In genomic region chr1:24914226-24915069, GRCh38 we compare ENCODE assay signal across 12 cellular contexts. TPM values are rescaled to one million over a fixed set of nuclear protein-coding genes. Genes with fewer than 3 reads are reported as not detected.
DNase-seq lines count a peak whose midpoint lies in the region; ATAC-seq and TF ChIP-seq lines count a peak whose summit lies in the region.
"Had no signal": no experiment of that assay in that cellular context is flagged by ENCODE, and none has a peak within 500 bp of the region (broad histone marks: within the 10 kb centered on the region; RNA-seq: fewer than 3 reads in every experiment).

No MANE protein-coding gene starts in this region.

- H3K27me3 Mint-ChIP-seq in central memory CD8-positive, alpha-beta T cell: no peaks in the 10 kb centered on the region
- H3K27me3 Mint-ChIP-seq in nephron progenitor cell (ENCODE audit: low read depth, poor library complexity): peaks cover 20% of the 10 kb centered on the region

- H4K91ac ChIP-seq in IMR-90 (ENCODE audit: insufficient read depth, low read depth, low read length): no peak overlapping the region

- CTCF ChIA-PET in IMR-90 (lab: Yijun Ruan, JAX): no interaction called here

- no peak overlapping the region for H2BK120ac ChIP-seq in IMR-90 (ENCODE audit: low read depth, low read length)

- peak overlapping the region in 1 of 2 experiments; percentile 22; a peak in 1 of 4 replicates for H4K8ac ChIP-seq in IMR-90 (ENCODE audit: low read depth in 2 of 2, low read length in 2 of 2)

- dilution Hi-C loops in IMR-90 (cut with HindIII; ENCODE audit: low sequenced_read_pairs, unreplicated experiment): no loop called here

- H3K27ac ChIP-seq in BLaER1 treated with 17β-estradiol and CSF1 and Interleukin-3, amounts not matched to agents 10 nM and 100 nM: no peak overlapping the region
- H3K27ac ChIP-seq in IMR-90 (ENCODE audit: insufficient read depth, low read length) (no peak overlapping the region; the same call in 1 of the 2 replicates), body of pancreas (no peak overlapping the region)
- H3K27ac ChIP-seq: HL-60, VCaP had no signal

- H3K4me2 ChIP-seq in BLaER1 treated with 17β-estradiol and CSF1 and Interleukin-3, amounts not matched to agents 10 nM and 100 nM: peak overlapping the region in 9 of 11 experiments; percentile 26 to 70 (median 63); a peak in 15 of 22 replicates
- no peak overlapping the region for H3K4me2 ChIP-seq in IMR-90 (ENCODE audit: low read depth, low read length)

- peaks cover 43 to 76% (median 58%) of the 10 kb centered on the region in 11 experiments for H3K27me3 ChIP-seq in BLaER1 treated with 17β-estradiol and CSF1 and Interleukin-3, amounts not matched to agents 10 nM and 100 nM
- H3K27me3 ChIP-seq in IMR-90 (ENCODE audit: control insufficient read depth, insufficient read depth, low read length) (no peaks in the 10 kb centered on the region; the same call in 1 of the 2 replicates), body of pancreas (no peaks in the 10 kb centered on the region)

- H2AK9ac ChIP-seq in IMR-90 (replicated peaks; ENCODE audit: low read depth, low read length, poor library complexity): peak overlapping the region; percentile 9

- H2BK20ac ChIP-seq in IMR-90 (ENCODE audit: low read depth, low read length): no peak overlapping the region

- H3K9me3 Mint-ChIP-seq in central memory CD8-positive, alpha-beta T cell: no peaks in the 10 kb centered on the region
- no peaks in the 10 kb centered on the region for H3K9me3 Mint-ChIP-seq in nephron progenitor cell

- ATAC-seq in IMR-90 (ENCODE audit: low read depth): peak; percentile 54
- no peak for ATAC-seq in central memory CD8-positive, alpha-beta T cell (replicated peaks; ENCODE audit: extremely low read depth, poor library complexity, severe bottlenecking)
- ATAC-seq in body of pancreas: no peak
- ATAC-seq in HG03025 (IDR thresholded peaks at IDR 0.05; ENCODE audit: low FRiP score, unreplicated experiment): no peak
- ATAC-seq in GM21529 (IDR thresholded peaks at IDR 0.05; ENCODE audit: unreplicated experiment): no peak

- no peak for TF ChIP-seq POLR2A in IMR-90 (IDR thresholded peaks at IDR 0.05; ENCODE audit: low read depth, low read length)
- TF ChIP-seq POLR2A in body of pancreas (IDR thresholded peaks at IDR 0.05): no peak

- DNase-seq in IMR-90 (peak; percentile 47), nephron progenitor cell (peak; percentile 62), body of pancreas (no peak), GM20000 (ENCODE audit: low spot score) (no peak)
- DNase-seq in central memory CD8-positive, alpha-beta T cell (ENCODE audit: low spot score in 2 of 2): no peak
- DNase-seq: NCI-H524 treated with DMSO at 0.1 percent for 48 hours; stimulated activated CD4-positive, alpha-beta T cell treated with anti-CD3 and anti-CD28 coated beads, Interleukin-2, amount 100 ng/mL, for 48 hours had no signal

- H3K18ac ChIP-seq in IMR-90 (ENCODE audit: low read depth, low read length): no peak overlapping the region

- no peaks in the 10 kb centered on the region for H3K9me1 ChIP-seq in IMR-90 (ENCODE audit: insufficient read depth, low read length)

- peaks cover 0 to 25% (median 23%) of the 10 kb centered on the region in 10 experiments; a peak in 16 of 20 replicates for H3K4me1 ChIP-seq in BLaER1 treated with 17β-estradiol and CSF1 and Interleukin-3, amounts not matched to agents 10 nM and 100 nM
- H3K4me1 ChIP-seq in IMR-90 (ENCODE audit: control insufficient read depth, insufficient read depth, low read length) (peaks cover 4% of the 10 kb centered on the region; the same call in 1 of the 2 replicates), body of pancreas (no peaks in the 10 kb centered on the region)

- in situ Hi-C loops in IMR-90 (cut with MboI; ENCODE audit: low sequenced_read_pairs): no loop called here

- BruUV-seq in IMR-90 (replicated peaks; lab: Mats Ljungman, UMichigan): no TSS peak

- H2AFZ ChIP-seq in IMR-90 (replicated peaks; ENCODE audit: low read length, poor library complexity): peak overlapping the region; percentile 83

- no peak overlapping the region for H3K56ac ChIP-seq in IMR-90 (ENCODE audit: extremely low read depth, insufficient read depth, low read length)

- 48% methylated on average over 21 of the region's 33 CpGs; no CpG with 5 or more reads in 1 of the 2 experiments for WGBS in IMR-90 (ENCODE audit: extremely low coverage in 2 of 2, insufficient read length in 1 of 2), 2 experiments
- 53 to 66% methylated on average over 15 to 22 of the region's 33 CpGs for WGBS in body of pancreas, 2 donors

- peaks cover 84% of the 10 kb centered on the region for H3K36me3 Mint-ChIP-seq in central memory CD8-positive, alpha-beta T cell (ENCODE audit: insufficient read depth)
- no peaks in the 10 kb centered on the region for H3K36me3 Mint-ChIP-seq in nephron progenitor cell (ENCODE audit: low read depth)

- peaks cover 0 to 52% (median 34%) of the 10 kb centered on the region in 11 experiments; a peak in 13 of 22 replicates for H4K20me1 ChIP-seq in BLaER1 treated with 17β-estradiol and CSF1 and Interleukin-3, amounts not matched to agents 10 nM and 100 nM
- no peaks in the 10 kb centered on the region for H4K20me1 ChIP-seq in IMR-90 (ENCODE audit: insufficient read depth, low read length)

- no peak overlapping the region; the same call in 1 of the 2 replicates for H3K4ac ChIP-seq in IMR-90 (ENCODE audit: low read depth, low read length)

- no peak overlapping the region for H2BK5ac ChIP-seq in IMR-90 (ENCODE audit: low read depth, low read length, poor library complexity, severe bottlenecking)

- TF ChIP-seq RAD21 in IMR-90 (IDR thresholded peaks at IDR 0.05; ENCODE audit: low read length): no peak

- POLR2A ChIA-PET in IMR-90 (lab: Charles Lee; ENCODE audit: unreplicated experiment): no interaction called here

- H3K9me3 ChIP-seq in BLaER1 treated with 17β-estradiol and CSF1 and Interleukin-3, amounts not matched to agents 10 nM and 100 nM (replicated peaks in 1 of 11): no peaks in the 10 kb centered on the region
- H3K9me3 ChIP-seq in IMR-90 (ENCODE audit: control insufficient read depth, insufficient read depth, low read length) (no peaks in the 10 kb centered on the region), body of pancreas (no peaks in the 10 kb centered on the region)

- H3K14ac ChIP-seq in IMR-90 (replicated peaks; ENCODE audit: low read depth, low read length): no peak overlapping the region

- no peak overlapping the region for H2BK15ac ChIP-seq in IMR-90 (ENCODE audit: low read depth, low read length)

- H3K4me3 Mint-ChIP-seq in central memory CD8-positive, alpha-beta T cell: peak overlapping the region; percentile 68
- H3K4me3 Mint-ChIP-seq in nephron progenitor cell: no peak overlapping the region

- H3K4me1 Mint-ChIP-seq in central memory CD8-positive, alpha-beta T cell: peaks cover 80% of the 10 kb centered on the region
- H3K4me1 Mint-ChIP-seq in nephron progenitor cell: peaks cover 71% of the 10 kb centered on the region

- H3K27ac Mint-ChIP-seq in central memory CD8-positive, alpha-beta T cell (ENCODE audit: low read depth): peak overlapping the region; percentile 100
- H3K27ac Mint-ChIP-seq in nephron progenitor cell: no peak overlapping the region

- no peaks in the 10 kb centered on the region for H3K79me1 ChIP-seq in IMR-90 (ENCODE audit: low read depth in 1 of 2, low read length in 2 of 2)

- no peaks in the 10 kb centered on the region for H3K36me3 ChIP-seq in BLaER1 treated with 17β-estradiol and CSF1 and Interleukin-3, amounts not matched to agents 10 nM and 100 nM
- no peaks in the 10 kb centered on the region for H3K36me3 ChIP-seq in IMR-90 (ENCODE audit: control insufficient read depth, insufficient read depth, low read length)
- no peaks in the 10 kb centered on the region for H3K36me3 ChIP-seq in body of pancreas (replicated peaks in 1 of 2; ENCODE audit: insufficient read depth in 1 of 2, low read depth in 2 of 2)

- no peak overlapping the region for H3K9ac ChIP-seq in BLaER1 treated with 17β-estradiol and CSF1 and Interleukin-3, amounts not matched to agents 10 nM and 100 nM
- H3K9ac ChIP-seq in IMR-90 (ENCODE audit: low read depth, low read length): no peak overlapping the region

- no peak for TF ChIP-seq CTCF in IMR-90 (conservative IDR thresholded peaks at IDR 0.05; ENCODE audit: low read depth, low read length)
- TF ChIP-seq CTCF in nephron progenitor cell (IDR thresholded peaks at IDR 0.05): no peak
- TF ChIP-seq CTCF in body of pancreas (IDR thresholded peaks at IDR 0.05): no peak
- no peak for TF ChIP-seq CTCF in GM20000 (IDR thresholded peaks at IDR 0.05; ENCODE audit: extremely low read depth, missing control alignments)

- H2AK5ac ChIP-seq in IMR-90 (ENCODE audit: low read depth, low read length): peak overlapping the region; percentile 33; the same call in 1 of the 2 replicates

- no peak overlapping the region for H4K5ac ChIP-seq in IMR-90 (ENCODE audit: low read depth, low read length)

- no peak overlapping the region for H3K23ac ChIP-seq in IMR-90 (ENCODE audit: low read depth, low read length)

- intact Hi-C loops in IMR-90 (cut with micrococcal nuclease): no loop called here
- intact Hi-C loops in body of pancreas (cut with DNase I): no loop called here

- no peak overlapping the region for H3K4me3 ChIP-seq in BLaER1 treated with 17β-estradiol and CSF1 and Interleukin-3, amounts not matched to agents 10 nM and 100 nM
- H3K4me3 ChIP-seq in IMR-90 (ENCODE audit: insufficient read depth, low read depth, low read length): no peak overlapping the region
- H3K4me3 ChIP-seq in body of pancreas: no peak overlapping the region

TF ChIP-seq in IMR-90, 13 proteins besides CTCF, POLR2A, EP300 and RAD21 (continues in another document):
- no peak for TF ChIP-seq BHLHE40 (IDR thresholded peaks at IDR 0.05; ENCODE audit: low read depth, low read length)
- no peak for TF ChIP-seq ELK1 (IDR thresholded peaks at IDR 0.05; ENCODE audit: borderline replicate concordance, low read depth, low read length)
- TF ChIP-seq MAZ (IDR thresholded peaks at IDR 0.05; ENCODE audit: borderline replicate concordance, low read depth, low read length): no peak
- no peak for TF ChIP-seq MAFK (IDR thresholded peaks at IDR 0.05; ENCODE audit: low read depth, low read length)
- TF ChIP-seq NFE2L2 (IDR thresholded peaks at IDR 0.05; ENCODE audit: low read depth, low read length): no peak
- no peak for TF ChIP-seq FOS (IDR thresholded peaks at IDR 0.05; ENCODE audit: low read depth, low read length)

RNA-seq across cellular contexts. Expression of gene RUNX3, which starts 15.6 kb away (rescaled TPM):
- total RNA-seq in IMR-90 (2012; rRNA removed) (not detected in 2 replicates), body of pancreas (under 1 TPM in 1 of 2 donors, not detected in 1; 0.26 TPM)
- polyA plus RNA-seq in IMR-90 (2012; rRNA removed): 0.07 TPM in 2 replicates
- 0.01 and 0.04 TPM in 2 replicates for polyA plus RNA-seq in IMR-90 (2012; cell fraction: cytosol; rRNA removed)
- 0.02 TPM in 1 of 2 replicates, not detected in the other for polyA plus RNA-seq in IMR-90 (2012; cell fraction: nucleus; rRNA removed; ENCODE audit: low replicate concordance)

Comparison
In these comparisons a context has a peak if more than half of its experiments do, and no peak if none do; other contexts are left out.
1. DNase-seq: peak in IMR-90 (single experiment) and nephron progenitor cell (single experiment); none in central memory CD8-positive, alpha-beta T cell (0 of 2), body of pancreas (0 of 4) and GM20000 (single experiment).